In the genomic region with DNA sequence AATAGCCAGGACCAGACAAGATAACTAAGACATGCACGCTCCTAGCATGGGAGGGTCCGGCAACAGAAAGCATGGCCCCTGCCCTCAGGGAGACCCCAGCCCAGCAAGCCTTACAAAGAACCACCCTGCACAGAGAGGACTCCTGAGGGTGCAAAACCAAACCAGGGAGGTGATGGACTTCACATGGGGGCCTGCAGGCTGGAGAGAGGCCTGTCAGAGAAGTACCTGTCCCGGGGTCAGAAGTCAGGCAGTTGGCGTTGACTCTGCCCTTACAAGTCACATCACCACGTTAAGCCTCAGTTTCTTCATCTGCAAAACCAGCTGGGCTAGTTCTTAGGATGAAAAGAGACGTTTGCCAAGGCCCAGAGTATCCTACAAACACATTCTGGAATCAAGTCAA, we compare ENCODE assay signal across 19 cellular contexts. TPM values are rescaled to one million over a fixed set of nuclear protein-coding genes. Genes with fewer than 3 reads are reported as not detected.
DNase-seq lines count a peak whose midpoint lies in the region; ATAC-seq and TF ChIP-seq lines count a peak whose summit lies in the region.
"Had no signal": no experiment of that assay in that cellular context is flagged by ENCODE, and none has a peak within 500 bp of the region (broad histone marks: within the 10 kb centered on the region; RNA-seq: fewer than 3 reads in every experiment).

No MANE protein-coding gene starts in this region.

- no peaks in the 10 kb centered on the region for H3K27me3 ChIP-seq in Karpas-422 (ENCODE audit: low read length)
- H3K27me3 ChIP-seq in esophagus squamous epithelium, result peaks cover 0 to 80% (median 11%) of the 10 kb centered on the region in 4 donors

- ATAC-seq in WTC11, result no peak
- ATAC-seq in HG03565 (IDR thresholded peaks at IDR 0.05; ENCODE audit: unreplicated experiment), result no peak
- ATAC-seq in activated T-cell treated with anti-CD3 and anti-CD28 coated beads, Interleukin-2, amount 50 U/mL, for 72 hours (replicated peaks in 1 of 2), result no peak
- ATAC-seq: CD8-positive, alpha-beta T cell; GM12878; GM23338 had no signal

- no peaks in the 10 kb centered on the region for H3K79me2 ChIP-seq in Karpas-422 (ENCODE audit: low read length)

- H3K36me3 ChIP-seq in Karpas-422 (ENCODE audit: insufficient read depth, low read length), result no peaks in the 10 kb centered on the region
- H3K36me3 ChIP-seq in esophagus squamous epithelium, result no peaks in the 10 kb centered on the region
- H3K36me3 ChIP-seq: HAP-1 had no signal

- no peaks in the 10 kb centered on the region for H3K9me2 ChIP-seq in Karpas-422 (replicated peaks; ENCODE audit: insufficient read depth, low read length)

- CTCF ChIA-PET in WTC11 (lab: Charles Lee), result interaction anchor here (1.1 to 1.8 kb wide), 2 partner anchors 29 to 32 kb away, joined by 3 to 9 read pairs; no protein-coding TSS in a partner anchor

- intact Hi-C loops in esophagus squamous epithelium (cut with DNase I), result no loop called here

- POLR2A ChIA-PET in WTC11 (lab: Charles Lee), result no interaction called here

- no peak overlapping the region for H2AFZ ChIP-seq in Karpas-422 (ENCODE audit: low read length)
- H2AFZ ChIP-seq: GM23338 had no signal

- TF ChIP-seq CTCF in WTC11 (IDR thresholded peaks at IDR 0.05), result no peak
- no peak for TF ChIP-seq CTCF in esophagus squamous epithelium (IDR thresholded peaks at IDR 0.05)

- H3K27ac Mint-ChIP-seq in WTC11, result no peak overlapping the region
- H3K27ac Mint-ChIP-seq in activated T-cell treated with anti-CD3 and anti-CD28 coated beads, Interleukin-2, amount 50 U/mL, for 72 hours, result no peak overlapping the region
- H3K27ac Mint-ChIP-seq: CD8-positive, alpha-beta T cell; GM23338 had no signal

- H3K9me3 ChIP-seq in Karpas-422 (ENCODE audit: low read length), result no peaks in the 10 kb centered on the region
- H3K9me3 ChIP-seq in esophagus squamous epithelium, result no peaks in the 10 kb centered on the region
- H3K9me3 ChIP-seq: Caco-2, HAP-1 had no signal

- H3K4me3 ChIP-seq in Karpas-422 (ENCODE audit: low read length) (no peak overlapping the region), esophagus squamous epithelium (no peak overlapping the region)
- H3K4me3 ChIP-seq: GM12878, GM23338, HAP-1 had no signal

- WGBS in esophagus squamous epithelium, 2 donors, result 53% methylated on average over 6 of the region's 6 CpGs; no CpG with 5 or more reads in 1 of the 2 donors

- DNase-seq in Karpas-422 (peak; percentile 26), WTC11 (ENCODE audit: low spot score) (peak; percentile 6), esophagus squamous epithelium (lab: John Stamatoyannopoulos, UW) (no peak), NCI-H2196 (lab: John Stamatoyannopoulos, UW; ENCODE audit: unreplicated experiment) (no peak), HUDEP-2 (lab: John Stamatoyannopoulos, UW; ENCODE audit: unreplicated experiment in 76 of 76) (no peak)
- no peak for DNase-seq in activated T-cell treated with anti-CD3 and anti-CD28 coated beads, Interleukin-2, amount 50 U/mL, for 72 hours
- DNase-seq: C1 segment of cervical spinal cord; Caco-2; CD8-positive, alpha-beta T cell; DMS153; DND-41; GDM1 had no signal

- no peak for TF ChIP-seq POLR2A in esophagus squamous epithelium (IDR thresholded peaks at IDR 0.05)

- H3K27me3 Mint-ChIP-seq in WTC11 (ENCODE audit: low read depth), result peaks cover 91% of the 10 kb centered on the region
- H3K27me3 Mint-ChIP-seq in activated T-cell treated with anti-CD3 and anti-CD28 coated beads, Interleukin-2, amount 50 U/mL, for 72 hours (ENCODE audit: low read depth), result peaks cover 66% of the 10 kb centered on the region

- no peak overlapping the region for H3K9ac ChIP-seq in Karpas-422 (ENCODE audit: low read length)

- no peak overlapping the region for H3K4me3 Mint-ChIP-seq in WTC11
- no peak overlapping the region for H3K4me3 Mint-ChIP-seq in activated T-cell treated with anti-CD3 and anti-CD28 coated beads, Interleukin-2, amount 50 U/mL, for 72 hours
- H3K4me3 Mint-ChIP-seq: CD8-positive, alpha-beta T cell; GM23338 had no signal

- no peaks in the 10 kb centered on the region for H4K20me1 ChIP-seq in Karpas-422 (ENCODE audit: insufficient read depth, low read depth, low read length)

- H3K4me1 ChIP-seq in Karpas-422 (ENCODE audit: low read length) (no peaks in the 10 kb centered on the region), esophagus squamous epithelium (peaks cover 8 to 53% (median 10%) of the 10 kb centered on the region in 3 donors)
- H3K4me1 ChIP-seq: HAP-1 had no signal

- no peaks in the 10 kb centered on the region for H3K9me3 Mint-ChIP-seq in WTC11
- no peaks in the 10 kb centered on the region for H3K9me3 Mint-ChIP-seq in activated T-cell treated with anti-CD3 and anti-CD28 coated beads, Interleukin-2, amount 50 U/mL, for 72 hours
- H3K9me3 Mint-ChIP-seq: CD8-positive, alpha-beta T cell; GM23338 had no signal

- no peak overlapping the region for H3K4me2 ChIP-seq in Karpas-422 (ENCODE audit: low read depth, low read length, poor library complexity, severe bottlenecking)
- H3K4me2 ChIP-seq: GM23338 had no signal

- H3K27ac ChIP-seq in Karpas-422 (ENCODE audit: low read length) (no peak overlapping the region), esophagus squamous epithelium (peak overlapping the region in 3 of 4 donors; percentile 39 to 53 (median 51))

- no peaks in the 10 kb centered on the region; the same call in 1 of the 2 replicates for H3K4me1 Mint-ChIP-seq in WTC11
- H3K4me1 Mint-ChIP-seq in activated T-cell treated with anti-CD3 and anti-CD28 coated beads, Interleukin-2, amount 50 U/mL, for 72 hours (ENCODE audit: low read depth), result peaks cover 5% of the 10 kb centered on the region

- H3K36me3 Mint-ChIP-seq in WTC11, result no peaks in the 10 kb centered on the region
- no peaks in the 10 kb centered on the region for H3K36me3 Mint-ChIP-seq in activated T-cell treated with anti-CD3 and anti-CD28 coated beads, Interleukin-2, amount 50 U/mL, for 72 hours (ENCODE audit: insufficient read depth in 2 of 2)
- H3K36me3 Mint-ChIP-seq: CD8-positive, alpha-beta T cell had no signal

TF ChIP-seq in WTC11, 78 proteins besides CTCF, POLR2A, EP300 and RAD21:
- TF ChIP-seq ESRRA (CRISPR knock-in tag; IDR thresholded peaks at IDR 0.05; ENCODE audit: borderline replicate concordance), result no peak
- TF ChIP-seq, protein P1, sequence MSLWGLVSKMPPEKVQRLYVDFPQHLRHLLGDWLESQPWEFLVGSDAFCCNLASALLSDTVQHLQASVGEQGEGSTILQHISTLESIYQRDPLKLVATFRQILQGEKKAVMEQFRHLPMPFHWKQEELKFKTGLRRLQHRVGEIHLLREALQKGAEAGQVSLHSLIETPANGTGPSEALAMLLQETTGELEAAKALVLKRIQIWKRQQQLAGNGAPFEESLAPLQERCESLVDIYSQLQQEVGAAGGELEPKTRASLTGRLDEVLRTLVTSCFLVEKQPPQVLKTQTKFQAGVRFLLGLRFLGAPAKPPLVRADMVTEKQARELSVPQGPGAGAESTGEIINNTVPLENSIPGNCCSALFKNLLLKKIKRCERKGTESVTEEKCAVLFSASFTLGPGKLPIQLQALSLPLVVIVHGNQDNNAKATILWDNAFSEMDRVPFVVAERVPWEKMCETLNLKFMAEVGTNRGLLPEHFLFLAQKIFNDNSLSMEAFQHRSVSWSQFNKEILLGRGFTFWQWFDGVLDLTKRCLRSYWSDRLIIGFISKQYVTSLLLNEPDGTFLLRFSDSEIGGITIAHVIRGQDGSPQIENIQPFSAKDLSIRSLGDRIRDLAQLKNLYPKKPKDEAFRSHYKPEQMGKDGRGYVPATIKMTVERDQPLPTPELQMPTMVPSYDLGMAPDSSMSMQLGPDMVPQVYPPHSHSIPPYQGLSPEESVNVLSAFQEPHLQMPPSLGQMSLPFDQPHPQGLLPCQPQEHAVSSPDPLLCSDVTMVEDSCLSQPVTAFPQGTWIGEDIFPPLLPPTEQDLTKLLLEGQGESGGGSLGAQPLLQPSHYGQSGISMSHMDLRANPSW (CRISPR knock-in tag; conservative IDR thresholded peaks at IDR 0.05; ENCODE audit: low read depth), result no peak
- TF ChIP-seq JAZF1 (CRISPR knock-in tag; IDR thresholded peaks at IDR 0.05), result no peak
- no peak for TF ChIP-seq ZNF416 (CRISPR knock-in tag; IDR thresholded peaks at IDR 0.05)
- no peak for TF ChIP-seq NR3C1 (CRISPR knock-in tag; conservative IDR thresholded peaks at IDR 0.05; ENCODE audit: low read depth)
- TF ChIP-seq SOX15 (CRISPR knock-in tag; IDR thresholded peaks at IDR 0.05), result no peak

RNA-seq across cellular contexts. Expression of a gene that starts 4.7 kb away (rescaled TPM):
- total RNA-seq in Karpas-422 (2014; rRNA removed; shearing (Covaris generic); ENCODE audit: low replicate concordance), result not detected in 2 replicates
- not detected in 3 replicates for total RNA-seq in WTC11 (2021)
- 1 to 10 TPM in 1 of 4 donors, under 1 TPM in 2, not detected in 1; 0.38 to 1.4 (median 0.41) TPM for total RNA-seq in esophagus squamous epithelium
- not detected for total RNA-seq in activated T-cell treated with anti-CD3 and anti-CD28 coated beads, Interleukin-2, amount 50 U/mL, for 72 hours
- total RNA-seq: A172; A673; Caco-2; CD8-positive, alpha-beta T cell; GM12878; GM23338; H4 had no signal

RNA-seq across cellular contexts. Expression of a gene that starts 5.7 kb away (rescaled TPM):
- total RNA-seq in Karpas-422 (2014; rRNA removed; shearing (Covaris generic); ENCODE audit: low replicate concordance), result not detected in 2 replicates
- 1.9 to 2.9 TPM (median 2.6 TPM) in 3 replicates for total RNA-seq in WTC11 (2021)
- 10 to 100 TPM in 1 of 4 donors, 1 to 10 TPM in 3; 2.9 to 12.1 (median 6.7) TPM for total RNA-seq in esophagus squamous epithelium
- not detected for total RNA-seq in activated T-cell treated with anti-CD3 and anti-CD28 coated beads, Interleukin-2, amount 50 U/mL, for 72 hours
- total RNA-seq: A673; CD8-positive, alpha-beta T cell had no signal

RNA-seq across cellular contexts. Expression of a gene that starts 6.9 kb away (rescaled TPM):
- not detected in 2 replicates for total RNA-seq in Karpas-422 (2014; rRNA removed; shearing (Covaris generic); ENCODE audit: low replicate concordance)
- not detected in 3 replicates for total RNA-seq in WTC11 (2021)
- 10 to 100 TPM in 3 of 4 donors, 1 to 10 TPM in 1; 7.1 to 33.9 (median 24.0) TPM for total RNA-seq in esophagus squamous epithelium
- total RNA-seq in activated T-cell treated with anti-CD3 and anti-CD28 coated beads, Interleukin-2, amount 50 U/mL, for 72 hours, result not detected
- total RNA-seq: A172; A673; Caco-2; CD8-positive, alpha-beta T cell; GM12878; GM23338; H4 had no signal

RNA-seq across cellular contexts. Expression of a gene that starts 35.4 kb away (rescaled TPM):
- total RNA-seq in Karpas-422 (2014; rRNA removed; shearing (Covaris generic); ENCODE audit: low replicate concordance), result not detected in 2 replicates
- total RNA-seq in WTC11 (2021) (1.1 to 2.2 TPM (median 1.2 TPM) in 3 replicates), esophagus squamous epithelium (1 to 10 TPM in 2 of 4 donors, under 1 TPM in 2; 0.19 to 6.0 (median 1.9) TPM)
- total RNA-seq in activated T-cell treated with anti-CD3 and anti-CD28 coated beads, Interleukin-2, amount 50 U/mL, for 72 hours, result not detected
- total RNA-seq: A172; A673; CD8-positive, alpha-beta T cell; GM12878; H4 had no signal

RNA-seq across cellular contexts. Expression of a gene that starts 43.8 kb away (rescaled TPM):
- 0.65 TPM in 1 of 2 replicates, not detected in the other for total RNA-seq in Karpas-422 (2014; rRNA removed; shearing (Covaris generic); ENCODE audit: low replicate concordance)
- total RNA-seq in WTC11 (2021) (16.7 to 19.4 TPM (median 19.3 TPM) in 3 replicates), esophagus squamous epithelium (1 to 10 TPM; 1.7 to 6.3 (median 2.6) TPM)
- 1 to 10 TPM; 7.3 to 7.4 TPM for total RNA-seq in activated T-cell treated with anti-CD3 and anti-CD28 coated beads, Interleukin-2, amount 50 U/mL, for 72 hours

Comparison
In these comparisons a context has a peak if more than half of its experiments do, and no peak if none do; other contexts are left out.
1. DNase-seq: peak in Karpas-422 (single experiment) and WTC11 (single experiment); none in esophagus squamous epithelium (single experiment), NCI-H2196 (single experiment), activated T-cell treated with anti-CD3 and anti-CD28 coated beads, Interleukin-2, amount 50 U/mL, for 72 hours (0 of 2) and HUDEP-2 (0 of 76).